ENCODE assay signal across 8 cellular contexts in genomic region chr5:172005708-172006377, GRCh38. TPM values are rescaled to one million over a fixed set of nuclear protein-coding genes. Genes with fewer than 3 reads are reported as not detected.
A peak's percentile ranks its signal among the peaks of the same experiment; 100 is the strongest.
DNase-seq lines count a peak whose midpoint lies in the region; ATAC-seq, FAIRE-seq and TF ChIP-seq lines count a peak whose summit lies in the region.

No MANE protein-coding gene starts in this region.

- peak; percentile 4 for ATAC-seq in HG02852 (IDR thresholded peaks at IDR 0.05; ENCODE audit: unreplicated experiment)
- ATAC-seq in gastrocnemius medialis, result peak; percentile 2 to 11

- TF ChIP-seq POLR2A in gastrocnemius medialis (IDR thresholded peaks at IDR 0.05) (no peak), H54 (IDR thresholded peaks at IDR 0.05; ENCODE audit: low read depth, low read length) (no peak)

- H3K27me3 ChIP-seq in iPS-18a (ENCODE audit: control insufficient read depth, insufficient read depth, low read length) (no peaks in the 10 kb centered on the region), gastrocnemius medialis (no peaks in the 10 kb centered on the region)

- TF ChIP-seq CTCF in GM12865 (IDR thresholded peaks at IDR 0.05; ENCODE audit: insufficient read depth, low read depth, low read length, missing control alignments) (no peak), gastrocnemius medialis (IDR thresholded peaks at IDR 0.05 in 4 of 5, conservative IDR thresholded peaks at IDR 0.05 in 1 of 5) (no peak)

- intact Hi-C loops in gastrocnemius medialis (cut with DNase I; ENCODE audit: low total_unique reads), result loop anchor here (1.0 to 2.0 kb wide), 3 partner anchors 94 to 619 kb away; partner anchors contain the start of genes NPM1 and UBTD2

- H3K9me3 ChIP-seq in iPS-18a (ENCODE audit: control insufficient read depth, low read depth, low read length) (no peaks in the 10 kb centered on the region), gastrocnemius medialis (no peaks in the 10 kb centered on the region)

- H3K9ac ChIP-seq in iPS-18a (ENCODE audit: low read length), result peak overlapping the region; percentile 92

- peaks cover 64% of the 10 kb centered on the region for H3K4me1 ChIP-seq in iPS-18a (ENCODE audit: control insufficient read depth, low read depth, low read length)
- H3K4me1 ChIP-seq in gastrocnemius medialis, result peaks cover 48 to 54% of the 10 kb centered on the region in 2 donors

- in situ Hi-C loops in gastrocnemius medialis (cut with MboI; ENCODE audit: low sequenced_read_pairs in 4 of 4), result no loop called here

- H3K4me3 ChIP-seq in GM12865 (ENCODE audit: low read depth, low read length) (peak overlapping the region; percentile 85), iPS-18a (ENCODE audit: low read length) (peak overlapping the region; percentile 91), gastrocnemius medialis (peak overlapping the region; percentile 80 to 99 (median 98))

- H3K27ac ChIP-seq in iPS-18a (ENCODE audit: low read length) (peak overlapping the region; percentile 75), gastrocnemius medialis (peak overlapping the region; percentile 89 to 99 (median 94))

- H3K36me3 ChIP-seq in iPS-18a (ENCODE audit: control insufficient read depth, low read depth, low read length) (no peaks in the 10 kb centered on the region), gastrocnemius medialis (no peaks in the 10 kb centered on the region)

- DNase-seq in GM12865 (ENCODE audit: low read depth) (peak; percentile 24), SK-N-DZ (ENCODE audit: low spot score) (peak; percentile 31), astrocyte of the hippocampus (ENCODE audit: low read depth, low spot score) (peak; percentile 60), gastrocnemius medialis (peak in 1 of 2 donors; percentile 13), H54 (ENCODE audit: insufficient read length, low spot score) (no peak), NCI-H510A (lab: John Stamatoyannopoulos, UW) (no peak)

- FAIRE-seq in H54 (lab: Jason Lieb, UNC), result no peak

RNA-seq across cellular contexts. Expression of gene FBXW11, which starts 0.6 kb away (rescaled TPM):
- 56.2 and 72.9 TPM in 2 replicates for polyA plus RNA-seq in SK-N-DZ (2014; cell fraction: cytosol; rRNA removed)
- polyA plus RNA-seq in SK-N-DZ (2014; cell fraction: nucleus; rRNA removed), result 32.8 and 35.4 TPM in 2 replicates
- 10 to 100 TPM; 68.5 to 80.8 (median 72.2) TPM for total RNA-seq in gastrocnemius medialis

Comparison
In these comparisons a context has a peak if more than half of its experiments do, and no peak if none do; other contexts are left out.
1. DNase-seq: peak in GM12865 (single experiment), SK-N-DZ (single experiment) and astrocyte of the hippocampus (single experiment); none in H54 (single experiment) and NCI-H510A (single experiment).
2. Peak in every context shown above with its lines, with median percentiles within 50 percentile points of each other: H3K4me3 ChIP-seq.